Comparison of ENCODE assay signal across 8 cellular contexts in genomic region chr5:55344392-55344992, GRCh38. TPM values are rescaled to one million over a fixed set of nuclear protein-coding genes. Genes with fewer than 3 reads are reported as not detected.
DNase-seq lines count a peak whose midpoint lies in the region; ATAC-seq and TF ChIP-seq lines count a peak whose summit lies in the region.

No MANE protein-coding gene starts in this region.

- H3K9me3 Mint-ChIP-seq in activated naive CD8-positive, alpha-beta T cell treated with anti-CD3 and anti-CD28 coated beads for 36 hours = no peaks in the 10 kb centered on the region

- peaks cover 8% of the 10 kb centered on the region for H3K4me1 Mint-ChIP-seq in activated naive CD8-positive, alpha-beta T cell treated with anti-CD3 and anti-CD28 coated beads for 36 hours

- peak; percentile 88 for TF ChIP-seq CTCF in BE2C (IDR thresholded peaks at IDR 0.05; ENCODE audit: low read depth, low read length)
- peak; percentile 92 for TF ChIP-seq CTCF in left ventricle myocardium inferior (IDR thresholded peaks at IDR 0.05; ENCODE audit: borderline replicate concordance)

- ATAC-seq in SK-N-SH treated with all-trans-retinoic acid at 6 μM for 48 hours (0 out of 3 replicates have a peak, but pooled peaks have one; percentile 47), sciatic nerve (peak; percentile 60), GM18505 (IDR thresholded peaks at IDR 0.05; ENCODE audit: unreplicated experiment) (no peak)

- DNase-seq in BE2C (peak; percentile 59), H4 (ENCODE audit: low spot score) (peak; percentile 23), left ventricle myocardium inferior (peak; percentile 34), sciatic nerve (ENCODE audit: low spot score) (peak; percentile 73), NCI-H524 treated with DMSO at 0.1 percent for 48 hours (lab: John Stamatoyannopoulos, UW) (no peak)
- DNase-seq in activated naive CD8-positive, alpha-beta T cell treated with anti-CD3 and anti-CD28 coated beads for 36 hours = peak; percentile 34

- H3K4me3 ChIP-seq in BE2C (ENCODE audit: low read depth, low read length) (no peak overlapping the region), left ventricle myocardium inferior (no peak overlapping the region)

- no peak overlapping the region for H3K27ac ChIP-seq in left ventricle myocardium inferior (replicated peaks)

- no peak for TF ChIP-seq POLR2A in GM18505 (IDR thresholded peaks at IDR 0.05; ENCODE audit: borderline replicate concordance, extremely low read depth, insufficient read depth, insufficient read length)

- H3K27ac Mint-ChIP-seq in activated naive CD8-positive, alpha-beta T cell treated with anti-CD3 and anti-CD28 coated beads for 36 hours = peak overlapping the region; percentile 56

- peaks cover 28% of the 10 kb centered on the region for H3K36me3 Mint-ChIP-seq in activated naive CD8-positive, alpha-beta T cell treated with anti-CD3 and anti-CD28 coated beads for 36 hours

- H3K4me3 Mint-ChIP-seq in activated naive CD8-positive, alpha-beta T cell treated with anti-CD3 and anti-CD28 coated beads for 36 hours = no peak overlapping the region

- H3K27me3 Mint-ChIP-seq in activated naive CD8-positive, alpha-beta T cell treated with anti-CD3 and anti-CD28 coated beads for 36 hours = no peaks in the 10 kb centered on the region

- H3K27me3 ChIP-seq in BE2C (no peaks in the 10 kb centered on the region), left ventricle myocardium inferior (ENCODE audit: low read depth) (no peaks in the 10 kb centered on the region)

- intact Hi-C loops in left ventricle myocardium inferior (cut with micrococcal nuclease) = loop anchor here (10.0 kb wide), 1 partner anchor 350 kb away; no protein-coding TSS in a partner anchor
- intact Hi-C loops in sciatic nerve (cut with DNase I) = loop anchor here (10.0 kb wide), 1 partner anchor 350 kb away; no protein-coding TSS in a partner anchor

- H3K9me3 ChIP-seq in BE2C (no peaks in the 10 kb centered on the region), left ventricle myocardium inferior (replicated peaks) (no peaks in the 10 kb centered on the region)

- H3K36me3 ChIP-seq in BE2C (peaks cover 69% of the 10 kb centered on the region), left ventricle myocardium inferior (peaks cover 78% of the 10 kb centered on the region)

- H3K4me1 ChIP-seq in BE2C = no peaks in the 10 kb centered on the region
- no peaks in the 10 kb centered on the region for H3K4me1 ChIP-seq in left ventricle myocardium inferior

TF ChIP-seq in SK-N-SH treated with all-trans-retinoic acid at 6 μM for 48 hours, 23 proteins besides CTCF, POLR2A, EP300 and RAD21:
- no peak for TF ChIP-seq SNAI2 (CRISPR knock-in tag; IDR thresholded peaks at IDR 0.05)
- TF ChIP-seq TCF4 (CRISPR knock-in tag; IDR thresholded peaks at IDR 0.05; ENCODE audit: borderline replicate concordance) = no peak
- TF ChIP-seq, protein P1, sequence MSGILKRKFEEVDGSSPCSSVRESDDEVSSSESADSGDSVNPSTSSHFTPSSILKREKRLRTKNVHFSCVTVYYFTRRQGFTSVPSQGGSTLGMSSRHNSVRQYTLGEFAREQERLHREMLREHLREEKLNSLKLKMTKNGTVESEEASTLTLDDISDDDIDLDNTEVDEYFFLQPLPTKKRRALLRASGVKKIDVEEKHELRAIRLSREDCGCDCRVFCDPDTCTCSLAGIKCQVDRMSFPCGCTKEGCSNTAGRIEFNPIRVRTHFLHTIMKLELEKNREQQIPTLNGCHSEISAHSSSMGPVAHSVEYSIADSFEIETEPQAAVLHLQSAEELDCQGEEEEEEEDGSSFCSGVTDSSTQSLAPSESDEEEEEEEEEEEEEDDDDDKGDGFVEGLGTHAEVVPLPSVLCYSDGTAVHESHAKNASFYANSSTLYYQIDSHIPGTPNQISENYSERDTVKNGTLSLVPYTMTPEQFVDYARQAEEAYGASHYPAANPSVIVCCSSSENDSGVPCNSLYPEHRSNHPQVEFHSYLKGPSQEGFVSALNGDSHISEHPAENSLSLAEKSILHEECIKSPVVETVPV (CRISPR knock-in tag; IDR thresholded peaks at IDR 0.05) = no peak
- TF ChIP-seq PATZ1 (CRISPR knock-in tag; IDR thresholded peaks at IDR 0.05; ENCODE audit: borderline replicate concordance) = no peak
- TF ChIP-seq ZNF8 (CRISPR knock-in tag; IDR thresholded peaks at IDR 0.05) = no peak
- TF ChIP-seq ZNF70 (CRISPR knock-in tag; IDR thresholded peaks at IDR 0.05) = no peak

RNA-seq across cellular contexts. Expression of gene MTREX, which starts 36.7 kb away (rescaled TPM):
- 61.6 TPM for polyA plus RNA-seq in BE2C (2012; ENCODE audit: insufficient read depth, insufficient read length, low read depth)
- 95.0 and 125 TPM in 2 replicates for total RNA-seq in H4 (2014; rRNA removed; shearing (Covaris generic))
- total RNA-seq in activated naive CD8-positive, alpha-beta T cell treated with anti-CD3 and anti-CD28 coated beads for 36 hours = 100 to 1,000 TPM in 1 of 2 experiments, 10 to 100 TPM in 1; 96.6 to 107 TPM
- 62.5 TPM for total RNA-seq in left ventricle myocardium inferior
- total RNA-seq in sciatic nerve = 69.0 TPM

RNA-seq across cellular contexts. Expression of gene DHX29, which starts 37.0 kb away (rescaled TPM):
- polyA plus RNA-seq in BE2C (2012; ENCODE audit: insufficient read depth, insufficient read length, low read depth) = 22.0 TPM
- 22.6 and 26.8 TPM in 2 replicates for total RNA-seq in H4 (2014; rRNA removed; shearing (Covaris generic))
- total RNA-seq in activated naive CD8-positive, alpha-beta T cell treated with anti-CD3 and anti-CD28 coated beads for 36 hours = 10 to 100 TPM; 19.1 TPM
- total RNA-seq in left ventricle myocardium inferior (22.5 TPM), sciatic nerve (24.8 TPM)
